ENCODE assay signal across 36 cellular contexts in genomic region chr22:44295406-44295805, GRCh38. TPM values are rescaled to one million over a fixed set of nuclear protein-coding genes. Genes with fewer than 3 reads are reported as not detected.
"Had no signal": no experiment of that assay in that cellular context is flagged by ENCODE, and none has a peak within 500 bp of the region (broad histone marks: within the 10 kb centered on the region; RNA-seq: fewer than 3 reads in every experiment).

No MANE protein-coding gene starts in this region.

- DNase-seq: activated effector memory CD4-positive, alpha-beta T cell treated with anti-CD3 and anti-CD28 coated beads, Interleukin-2, amount 50 U/mL, for 16 hours; activated effector memory CD4-positive, alpha-beta T cell treated with Interleukin-2 at 50 U/mL for 16 hours; activated gamma-delta T cell treated with Interleukin-2 at 50 U/mL for 16 hours; activated naive CD4-positive, alpha-beta T cell; activated naive CD4-positive, alpha-beta T cell treated with anti-CD3 and anti-CD28 coated beads for 36 hours; activated naive CD4-positive, alpha-beta T cell treated with anti-CD3 and anti-CD28 coated beads, Interleukin-2, amount 10 ng/mL, durations not matched to agents 7 days and 5 days; activated naive CD4-positive, alpha-beta T cell treated with anti-CD3 and anti-CD28 coated beads, Interleukin-2, amount 50 U/mL, for 16 hours; activated naive CD4-positive, alpha-beta T cell treated with Interleukin-2 at 50 U/mL for 16 hours; activated naive CD8-positive, alpha-beta T cell treated with anti-CD3 and anti-CD28 coated beads for 36 hours; activated naive CD8-positive, alpha-beta T cell treated with anti-CD3 and anti-CD28 coated beads, Interleukin-2, amount 10 ng/mL, durations not matched to agents 7 days and 5 days; activated naive CD8-positive, alpha-beta T cell treated with anti-CD3 and anti-CD28 coated beads, Interleukin-2, amount 50 U/mL, for 24 hours; activated T-cell treated with anti-CD3 and anti-CD28 coated beads for 4 hours; activated T-cell treated with anti-CD3 and anti-CD28 coated beads, Interleukin-2, amount 50 U/mL, for 1 hour; activated T-cell treated with anti-CD3 and anti-CD28 coated beads, Interleukin-2, amount 50 U/mL, for 24 hours; activated T-cell treated with anti-CD3 and anti-CD28 coated beads, Interleukin-2, amount 50 U/mL, for 4 hours; activated T-cell treated with anti-CD3 and anti-CD28 coated beads, Interleukin-2, amount 50 U/mL, for 48 hours; activated T-cell treated with anti-CD3 and anti-CD28 coated beads, Interleukin-2, amount 50 U/mL, for 72 hours; adrenal gland; amniotic stem cell; amygdala; anterior cingulate cortex; aorta; body of pancreas; brain microvascular endothelial cell; caudate nucleus; central memory CD4-positive, alpha-beta T cell; cerebellar nuclear complex had no signal

- H3K4me1 ChIP-seq: adrenal gland, ascending aorta, body of pancreas, breast epithelium had no signal

- H3K27me3 ChIP-seq: adrenal gland, ascending aorta, body of pancreas, cardiac muscle cell had no signal

- H3K4me3 ChIP-seq: adrenal gland, ascending aorta, body of pancreas, breast epithelium, cardiac muscle cell had no signal

- H3K36me3 ChIP-seq: adrenal gland, ascending aorta, brain microvascular endothelial cell, breast epithelium, cardiac muscle cell had no signal

- H3K27ac ChIP-seq: adrenal gland, ascending aorta, body of pancreas, brain microvascular endothelial cell, breast epithelium, cardiac muscle cell had no signal

- ATAC-seq: activated naive CD4-positive, alpha-beta T cell treated with anti-CD3 and anti-CD28 coated beads, Interleukin-2, amount 50 U/mL, for 72 hours; activated naive CD8-positive, alpha-beta T cell treated with anti-CD3 and anti-CD28 coated beads, Interleukin-2, amount 50 U/mL, for 24 hours; activated T-cell treated with anti-CD3 and anti-CD28 coated beads, Interleukin-2, amount 50 U/mL, for 4 hours; activated T-cell treated with anti-CD3 and anti-CD28 coated beads, Interleukin-2, amount 50 U/mL, for 72 hours; activated T-helper 17 cell treated with anti-CD3 and anti-CD28 coated beads, Interleukin-2, amount 50 U/mL, for 72 hours; body of pancreas had no signal

- FAIRE-seq: astrocyte, bronchial epithelial cell had no signal

RNA-seq across cellular contexts. Expression of gene SHISAL1, which starts 17.3 kb away (rescaled TPM):
- total RNA-seq: activated naive CD4-positive, alpha-beta T cell treated with anti-CD3 and anti-CD28 coated beads for 36 hours; activated naive CD4-positive, alpha-beta T cell treated with anti-CD3 and anti-CD28 coated beads, Interleukin-2, amount 50 U/mL, for 72 hours; activated naive CD8-positive, alpha-beta T cell treated with anti-CD3 and anti-CD28 coated beads for 36 hours; activated naive CD8-positive, alpha-beta T cell treated with anti-CD3 and anti-CD28 coated beads, Interleukin-2, amount 10 ng/mL, durations not matched to agents 7 days and 5 days; activated T-cell treated with anti-CD3 and anti-CD28 coated beads, Interleukin-2, amount 50 U/mL, for 4 hours; activated T-cell treated with anti-CD3 and anti-CD28 coated beads, Interleukin-2, amount 50 U/mL, for 72 hours; activated T-helper 1 cell treated with anti-CD3 and anti-CD28 coated beads, Interleukin-12 subunit alpha, Interleukin-12 subunit beta, Interleukin-2, Interleukin-4 antibody, amounts not matched to agents 30 ng/mL and 10 ng/mL and 1 ng/mL, durations not matched to agents 14 hours and 24 hours and 36 hours; activated T-helper 17 cell treated with anti-CD3 and anti-CD28 coated beads, Interleukin-2, amount 50 U/mL, for 72 hours; activated T-helper 2 cell treated with anti-CD3 and anti-CD28 coated beads, Interferon-gamma antibody, Interleukin-2, Interleukin-4, amounts not matched to agents 10 μg/mL and 5 μg/mL and 100 μg/mL, durations not matched to agents 14 hours and 24 hours and 36 hours had no signal
